ENCODE assay signal across 8 cellular contexts in the genomic region with DNA sequence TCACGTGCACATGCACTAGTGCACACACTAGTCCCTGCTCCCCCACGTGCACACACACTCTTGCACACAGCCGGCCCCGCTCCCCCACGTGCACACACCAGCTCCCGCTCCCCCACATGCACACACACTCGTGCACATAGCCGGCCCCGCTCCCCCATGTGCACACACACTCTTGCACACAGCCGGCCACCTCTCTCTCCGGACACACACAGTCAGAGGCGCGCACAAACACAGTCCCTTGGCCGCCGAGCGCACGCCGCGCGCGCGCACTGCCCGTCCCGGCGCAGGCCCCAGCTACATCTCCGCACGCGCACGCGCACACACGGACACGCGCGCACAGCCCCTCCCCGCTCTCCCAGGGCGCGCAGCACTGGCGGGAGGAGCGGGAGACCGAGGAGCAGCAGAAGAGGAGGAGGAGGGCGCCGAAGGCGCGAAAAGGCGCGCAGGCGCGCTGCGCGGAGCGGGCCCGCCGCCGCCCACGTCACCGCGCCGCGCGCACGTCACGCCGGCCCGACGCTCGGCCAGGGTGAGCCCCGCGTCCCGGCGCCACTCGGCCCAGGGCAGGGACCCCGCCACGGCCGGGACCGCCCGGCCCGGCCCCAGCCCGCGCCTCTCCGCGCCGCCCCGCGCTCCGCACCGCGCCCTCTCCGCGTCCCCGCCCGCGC. TPM values are rescaled to one million over a fixed set of nuclear protein-coding genes. Genes with fewer than 3 reads are reported as not detected.
A peak's percentile ranks its signal among the peaks of the same experiment; 100 is the strongest.
DNase-seq lines count a peak whose midpoint lies in the region; ATAC-seq and TF ChIP-seq lines count a peak whose summit lies in the region.

A gene with protein sequence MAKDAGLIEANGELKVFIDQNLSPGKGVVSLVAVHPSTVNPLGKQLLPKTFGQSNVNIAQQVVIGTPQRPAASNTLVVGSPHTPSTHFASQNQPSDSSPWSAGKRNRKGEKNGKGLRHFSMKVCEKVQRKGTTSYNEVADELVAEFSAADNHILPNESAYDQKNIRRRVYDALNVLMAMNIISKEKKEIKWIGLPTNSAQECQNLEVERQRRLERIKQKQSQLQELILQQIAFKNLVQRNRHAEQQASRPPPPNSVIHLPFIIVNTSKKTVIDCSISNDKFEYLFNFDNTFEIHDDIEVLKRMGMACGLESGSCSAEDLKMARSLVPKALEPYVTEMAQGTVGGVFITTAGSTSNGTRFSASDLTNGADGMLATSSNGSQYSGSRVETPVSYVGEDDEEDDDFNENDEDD (plus strand): TSS at position 549 of the 665 bp plus-strand sequence. CDS start 1,085 bp downstream, outside the sequence.

- H3K27ac ChIP-seq in HUES64 (ENCODE audit: low read depth, low read length) (peak within 1 kb of the TSS; percentile 64; the same call in 1 of the 2 replicates), OCI-LY7 (ENCODE audit: low read depth, low read length, poor library complexity, severe bottlenecking) (peak within 1 kb of the TSS; percentile 45), mucosa of rectum (ENCODE audit: low read depth in 2 of 2, low read length in 2 of 2) (no peak within 1 kb of the TSS)

- WGBS in HUES64 = 4% methylated on average over 92 of the region's 92 CpGs

- intact Hi-C loops in OCI-LY7 (cut with micrococcal nuclease; ENCODE audit: unreplicated experiment) = loop anchor here (10.0 kb wide), 1 partner anchor 380 kb away; the partner anchor contains the start of genes CUL4A and PCID2

- CTCF ChIA-PET in OCI-LY7 (lab: Charles Lee; ENCODE audit: unreplicated experiment) = interaction anchor here (0.6 kb wide), 1 partner anchor 468 kb away, joined by 3 read pairs; no protein-coding TSS in a partner anchor

- H3K36me3 ChIP-seq in HUES64 (ENCODE audit: insufficient read depth, low read length) = peaks cover 31% of the 10 kb centered on the region
- peaks cover 36% of the 10 kb centered on the region for H3K36me3 ChIP-seq in OCI-LY7 (ENCODE audit: insufficient read depth, low read length)
- peaks cover 2 to 10% of the 10 kb centered on the region in 2 donors for H3K36me3 ChIP-seq in mucosa of rectum (ENCODE audit: control insufficient read depth in 2 of 2, insufficient read depth in 2 of 2, low read length in 2 of 2)

- BruUV-seq in OCI-LY7 (replicated peaks; lab: Mats Ljungman, UMichigan) = no TSS peak

- peak within 1 kb of the TSS; percentile 80 for H3K4me2 ChIP-seq in OCI-LY7 (ENCODE audit: low read length)

- peak within 1 kb of the TSS; percentile 87 for H3K4me3 Mint-ChIP-seq in stimulated activated effector memory CD8-positive, alpha-beta T cell treated with anti-CD3 and anti-CD28 coated beads, Interleukin-12 subunit alpha, Interleukin-12 subunit beta, amount 100 ng/mL, for 72 hours

- H3K27ac Mint-ChIP-seq in stimulated activated effector memory CD8-positive, alpha-beta T cell treated with anti-CD3 and anti-CD28 coated beads, Interleukin-12 subunit alpha, Interleukin-12 subunit beta, amount 100 ng/mL, for 72 hours = peak within 1 kb of the TSS; percentile 89

- H3K27me3 ChIP-seq in HUES64 (ENCODE audit: insufficient read depth, low read length) (no peaks in the 10 kb centered on the region), mucosa of rectum (ENCODE audit: control insufficient read depth in 2 of 2, insufficient read depth in 2 of 2, low read length in 2 of 2) (no peaks in the 10 kb centered on the region)

- peaks cover 41% of the 10 kb centered on the region for H3K79me2 ChIP-seq in OCI-LY7 (ENCODE audit: insufficient read depth, low read depth, low read length)

- peak within 1 kb of the TSS; percentile 54; the same call in 1 of the 2 replicates for H2AFZ ChIP-seq in OCI-LY7 (ENCODE audit: low read length)

- peaks cover 44% of the 10 kb centered on the region for H3K36me3 Mint-ChIP-seq in stimulated activated effector memory CD8-positive, alpha-beta T cell treated with anti-CD3 and anti-CD28 coated beads, Interleukin-12 subunit alpha, Interleukin-12 subunit beta, amount 100 ng/mL, for 72 hours

- peak within 1 kb of the TSS; percentile 80 for H3K9ac ChIP-seq in HUES64 (ENCODE audit: low read depth, low read length)
- peak within 1 kb of the TSS in 1 of 2 donors; percentile 55 for H3K9ac ChIP-seq in mucosa of rectum (ENCODE audit: low read depth in 1 of 2, low read length in 2 of 2)

- POLR2A ChIA-PET in OCI-LY7 (lab: Charles Lee) = no interaction called here

- H3K4me1 Mint-ChIP-seq in stimulated activated effector memory CD8-positive, alpha-beta T cell treated with anti-CD3 and anti-CD28 coated beads, Interleukin-12 subunit alpha, Interleukin-12 subunit beta, amount 100 ng/mL, for 72 hours = peaks cover 37% of the 10 kb centered on the region

- no peaks in the 10 kb centered on the region for H4K20me1 ChIP-seq in OCI-LY7 (ENCODE audit: insufficient read depth, low read length)

- H3K4me1 ChIP-seq in HUES64 (ENCODE audit: insufficient read depth, low read length) (peaks cover 8% of the 10 kb centered on the region; the same call in 1 of the 2 replicates), OCI-LY7 (ENCODE audit: insufficient read depth, low read length, poor library complexity, severe bottlenecking) (peaks cover 14% of the 10 kb centered on the region), mucosa of rectum (ENCODE audit: control insufficient read depth in 2 of 2, insufficient read depth in 2 of 2, low read length in 2 of 2) (peaks cover 0 to 4% of the 10 kb centered on the region in 2 donors)

- no peaks in the 10 kb centered on the region for H3K9me2 ChIP-seq in OCI-LY7 (ENCODE audit: insufficient read depth, low read length)

- H3K9me3 Mint-ChIP-seq in stimulated activated effector memory CD8-positive, alpha-beta T cell treated with anti-CD3 and anti-CD28 coated beads, Interleukin-12 subunit alpha, Interleukin-12 subunit beta, amount 100 ng/mL, for 72 hours = no peaks in the 10 kb centered on the region

- TF ChIP-seq POLR2A in erythroblast (IDR thresholded peaks at IDR 0.05; ENCODE audit: low read length) = peak; percentile 47

- H3K4me3 ChIP-seq in HUES64 (ENCODE audit: low read length) (peak within 1 kb of the TSS; percentile 77), OCI-LY7 (ENCODE audit: low read depth, low read length, poor library complexity, severe bottlenecking) (peak within 1 kb of the TSS; percentile 90), mucosa of rectum (ENCODE audit: low read length in 2 of 2) (peak within 1 kb of the TSS; percentile 65 to 72)

- ATAC-seq in GM21528 (IDR thresholded peaks at IDR 0.05; ENCODE audit: low FRiP score, unreplicated experiment) = peak; percentile 89
- peak; percentile 87 for ATAC-seq in stimulated activated effector memory CD8-positive, alpha-beta T cell treated with anti-CD3 and anti-CD28 coated beads, Interleukin-12 subunit alpha, Interleukin-12 subunit beta, amount 100 ng/mL, for 72 hours

- DNase-seq in DMS153 (lab: John Stamatoyannopoulos, UW) (peak; percentile 46), OCI-LY7 (ENCODE audit: low spot score) (peak; percentile 82), activated T-cell treated with anti-CD3 and anti-CD28 coated beads for 48 hours (ENCODE audit: low read depth) (peak; percentile 90), erythroblast (lab: John Stamatoyannopoulos, UW) (peak; percentile 93 to 96)
- DNase-seq in stimulated activated effector memory CD8-positive, alpha-beta T cell treated with anti-CD3 and anti-CD28 coated beads, Interleukin-12 subunit alpha, Interleukin-12 subunit beta, amount 100 ng/mL, for 72 hours (ENCODE audit: low spot score in 2 of 2) = peak; percentile 69 to 90

- no peak for TF ChIP-seq CTCF in OCI-LY7 (conservative IDR thresholded peaks at IDR 0.05; ENCODE audit: low read length)

- H3K9me3 ChIP-seq in HUES64 (ENCODE audit: insufficient read depth, low read depth, low read length) (no peaks in the 10 kb centered on the region), OCI-LY7 (ENCODE audit: low read length) (no peaks in the 10 kb centered on the region), mucosa of rectum (ENCODE audit: control insufficient read depth in 2 of 2, low read length in 2 of 2) (no peaks in the 10 kb centered on the region)

RNA-seq across cellular contexts. Expression of the gene that starts here (rescaled TPM):
- polyA plus RNA-seq in HUES64 (2013, experiment 1 of 2) = 96.1 TPM
- 82.0 TPM for polyA plus RNA-seq in HUES64 (2013, experiment 2 of 2)
- 81.2 and 87.9 TPM in 2 replicates for total RNA-seq in OCI-LY7 (2014; rRNA removed; shearing (Covaris generic))
- total RNA-seq in OCI-LY7 (2022) = 111 and 119 TPM in 2 replicates

Comparison
In these comparisons a context has a peak if more than half of its experiments do, and no peak if none do; other contexts are left out.
1. H3K27ac ChIP-seq: peak in HUES64 (single experiment) and OCI-LY7 (single experiment); none in mucosa of rectum (0 of 2).
2. Peak in every context shown above with its lines, with median percentiles within 50 percentile points of each other: DNase-seq and H3K4me3 ChIP-seq.